ENCODE assay signal across 8 cellular contexts in the genomic region with DNA sequence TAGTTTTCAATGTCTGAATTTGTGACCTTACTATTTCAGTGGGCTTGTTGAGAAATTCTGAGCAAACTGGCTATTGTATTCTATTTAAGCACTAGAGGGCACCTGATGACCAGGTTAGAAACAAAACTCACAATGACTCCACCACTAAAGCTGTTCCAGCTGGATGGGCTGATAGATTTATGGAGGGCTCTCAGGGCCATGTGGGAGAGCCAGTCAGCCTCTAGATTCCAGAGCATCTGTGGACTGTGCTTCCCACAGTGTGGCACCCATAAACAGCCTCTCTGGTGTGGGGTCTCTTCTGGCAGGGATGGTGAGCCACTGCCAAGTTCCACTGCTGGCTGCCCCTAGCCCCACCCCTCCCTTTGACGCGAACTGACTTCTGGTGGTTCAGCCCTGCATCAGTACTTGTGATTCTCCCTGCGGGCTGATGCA. TPM values are rescaled to one million over a fixed set of nuclear protein-coding genes. Genes with fewer than 3 reads are reported as not detected.
A peak's percentile ranks its signal among the peaks of the same experiment; 100 is the strongest.
DNase-seq lines count a peak whose midpoint lies in the region; ATAC-seq and TF ChIP-seq lines count a peak whose summit lies in the region.
"Had no signal": no experiment of that assay in that cellular context is flagged by ENCODE, and none has a peak within 500 bp of the region (broad histone marks: within the 10 kb centered on the region; RNA-seq: fewer than 3 reads in every experiment).

No MANE protein-coding gene starts in this region.

- H3K18ac ChIP-seq in H9 (ENCODE audit: insufficient read length, low read depth, low read length) (no peak overlapping the region), neuronal stem cell (ENCODE audit: low read length) (peak overlapping the region; percentile 23)

- POLR2A ChIA-PET in activated CD4-positive, alpha-beta memory T cell treated with anti-CD3 and anti-CD28 coated beads for 36 hours (lab: Charles Lee), result no interaction called here

- H2BK12ac ChIP-seq in H9 (ENCODE audit: insufficient read length, low read depth, low read length) (no peak overlapping the region), neuronal stem cell (ENCODE audit: low read length) (no peak overlapping the region)

- CTCF ChIA-PET in activated CD4-positive, alpha-beta memory T cell treated with anti-CD3 and anti-CD28 coated beads for 36 hours (lab: Charles Lee), result interaction anchor here (0.6 to 0.7 kb wide), 2 partner anchors 302 to 492 kb away, joined by 3 read pairs; no protein-coding TSS in a partner anchor

- DNase-seq in H9, result peak; percentile 56
- peak; percentile 28 for DNase-seq in NCI-H2227 treated with DMSO at 0.1 percent for 48 hours (lab: John Stamatoyannopoulos, UW)
- peak; percentile 28 to 63 for DNase-seq in T47D (ENCODE audit: low read depth in 1 of 2, low spot score in 1 of 2)
- DNase-seq in neuronal stem cell (ENCODE audit: low spot score), result peak; percentile 29
- no peak for DNase-seq in activated CD4-positive, alpha-beta memory T cell treated with anti-CD3 and anti-CD28 coated beads for 36 hours
- DNase-seq in activated naive CD4-positive, alpha-beta T cell treated with Interleukin-2 at 50 U/mL for 16 hours, result no peak

- no peaks in the 10 kb centered on the region for H3K27me3 Mint-ChIP-seq in H9 (ENCODE audit: low read depth)
- H3K27me3 Mint-ChIP-seq in activated CD4-positive, alpha-beta memory T cell treated with anti-CD3 and anti-CD28 coated beads for 36 hours, result no peaks in the 10 kb centered on the region

- H3K27ac ChIP-seq in H9 (ENCODE audit: insufficient read length, low read depth, low read length), result no peak overlapping the region
- H3K27ac ChIP-seq in neuronal stem cell (replicated peaks; ENCODE audit: low read length), result no peak overlapping the region

- no peak overlapping the region for H3K4me3 Mint-ChIP-seq in H9
- no peak overlapping the region for H3K4me3 Mint-ChIP-seq in activated CD4-positive, alpha-beta memory T cell treated with anti-CD3 and anti-CD28 coated beads for 36 hours

- H3K27me3 ChIP-seq in H9 (ENCODE audit: insufficient read depth, low read length) (no peaks in the 10 kb centered on the region), neuronal stem cell (ENCODE audit: control insufficient read depth in 3 of 3, insufficient read depth in 3 of 3, low read depth in 1 of 3, low read length in 3 of 3) (no peaks in the 10 kb centered on the region)

- H3K9me3 ChIP-seq in H9 (ENCODE audit: control insufficient read depth, low read depth, low read length) (no peaks in the 10 kb centered on the region), neuronal stem cell (replicated peaks in 1 of 2; ENCODE audit: control insufficient read depth in 2 of 2, insufficient read depth in 1 of 2, low read depth in 1 of 2, low read length in 2 of 2) (peaks cover 0 to 4% of the 10 kb centered on the region in 2 donors)

- H3K4me3 ChIP-seq in neuronal stem cell (ENCODE audit: low read length in 2 of 2), result no peak overlapping the region

- no peak overlapping the region for H3K56ac ChIP-seq in H9 (ENCODE audit: insufficient read length, low read depth, low read length)

- H2BK120ac ChIP-seq in H9 (ENCODE audit: low read depth, low read length, poor library complexity, severe bottlenecking) (no peak overlapping the region), neuronal stem cell (ENCODE audit: low read depth, low read length) (peak overlapping the region; percentile 49)

- H4K91ac ChIP-seq in H9 (ENCODE audit: insufficient read length, low read depth, low read length) (no peak overlapping the region), neuronal stem cell (ENCODE audit: low read depth, low read length, poor library complexity) (no peak overlapping the region)

- H3K79me1 ChIP-seq in H9 (ENCODE audit: insufficient read depth, low read depth, low read length, poor library complexity, severe bottlenecking) (no peaks in the 10 kb centered on the region), neuronal stem cell (ENCODE audit: low read depth, low read length) (no peaks in the 10 kb centered on the region)

- no peak overlapping the region for H3T11ph ChIP-seq in H9 (ENCODE audit: low read length)

- H2BK15ac ChIP-seq in H9 (ENCODE audit: low read depth, low read length), result no peak overlapping the region
- H2BK15ac ChIP-seq in neuronal stem cell (ENCODE audit: low read length), result no peak overlapping the region

- H2BK5ac ChIP-seq in H9 (ENCODE audit: insufficient read length, low read length) (no peak overlapping the region), neuronal stem cell (ENCODE audit: low read length) (no peak overlapping the region)

- H3K36me3 ChIP-seq in neuronal stem cell (replicated peaks in 1 of 2; ENCODE audit: control insufficient read depth in 2 of 2, insufficient read depth in 2 of 2, low read length in 2 of 2), result no peaks in the 10 kb centered on the region

- H2AFZ ChIP-seq in H9 (ENCODE audit: low read length) (no peak overlapping the region), neuronal stem cell (ENCODE audit: low read length) (peak overlapping the region; percentile 53)

- no peaks in the 10 kb centered on the region for H3K23me2 ChIP-seq in H9 (ENCODE audit: insufficient read length, low read depth, low read length, poor library complexity, severe bottlenecking)

- in situ Hi-C loops in T47D (cut with HindIII; ENCODE audit: low pct_unique_long_range_greater_than_20kb, low sequenced_read_pairs), result no loop called here

- H3K14ac ChIP-seq in H9 (ENCODE audit: insufficient read depth, low read length) (no peak overlapping the region), neuronal stem cell (ENCODE audit: low read length) (no peak overlapping the region)

- H3K4me2 ChIP-seq in H9 (ENCODE audit: insufficient read depth, insufficient read length, low read length), result no peak overlapping the region
- no peak overlapping the region for H3K4me2 ChIP-seq in neuronal stem cell (ENCODE audit: insufficient read depth, low read length, poor library complexity, severe bottlenecking)

- H2AK5ac ChIP-seq in H9 (ENCODE audit: insufficient read length, low read length), result no peak overlapping the region
- H2AK5ac ChIP-seq in neuronal stem cell (ENCODE audit: low read depth, low read length), result no peak overlapping the region

- H3K23ac ChIP-seq in H9 (ENCODE audit: insufficient read length, low read depth, low read length) (no peak overlapping the region), neuronal stem cell (ENCODE audit: low read depth, low read length, poor library complexity) (no peak overlapping the region)

- intact Hi-C loops in activated CD4-positive, alpha-beta memory T cell treated with anti-CD3 and anti-CD28 coated beads for 36 hours (cut with micrococcal nuclease), result no loop called here

- TF ChIP-seq CTCF in H9 (conservative IDR thresholded peaks at IDR 0.05), result peak; percentile 67; the same call in 2 of the 3 replicates

- H4K5ac ChIP-seq in H9 (ENCODE audit: insufficient read length, low read depth, low read length), result no peak overlapping the region

- peaks cover 0 to 3% of the 10 kb centered on the region in 2 experiments; a peak in 2 of 4 replicates for H3K4me1 Mint-ChIP-seq in H9
- no peaks in the 10 kb centered on the region for H3K4me1 Mint-ChIP-seq in activated CD4-positive, alpha-beta memory T cell treated with anti-CD3 and anti-CD28 coated beads for 36 hours (ENCODE audit: low read depth)

- H3K9ac ChIP-seq in H9 (ENCODE audit: extremely low read depth, insufficient read length, low read length) (no peak overlapping the region), neuronal stem cell (ENCODE audit: low read depth, low read length, poor library complexity) (no peak overlapping the region)

- no peaks in the 10 kb centered on the region for H4K20me1 ChIP-seq in H9 (ENCODE audit: control insufficient read depth, insufficient read depth, insufficient read length)

- H3K79me2 ChIP-seq in H9 (ENCODE audit: insufficient read depth, low read length), result no peaks in the 10 kb centered on the region

- no peak overlapping the region for H3K4ac ChIP-seq in H9 (ENCODE audit: low read depth, low read length)
- no peak overlapping the region for H3K4ac ChIP-seq in neuronal stem cell (ENCODE audit: low read length)

- no peaks in the 10 kb centered on the region; a peak in 1 of 5 replicates for H3K9me3 Mint-ChIP-seq in H9
- H3K9me3 Mint-ChIP-seq in activated CD4-positive, alpha-beta memory T cell treated with anti-CD3 and anti-CD28 coated beads for 36 hours, result no peaks in the 10 kb centered on the region

- H3K27ac Mint-ChIP-seq in H9, result no peak overlapping the region; a peak in 1 of 7 replicates
- no peak overlapping the region for H3K27ac Mint-ChIP-seq in activated CD4-positive, alpha-beta memory T cell treated with anti-CD3 and anti-CD28 coated beads for 36 hours

- no CpG with 5 or more reads among the region's 3 CpGs for WGBS in H9 (ENCODE audit: extremely low coverage, insufficient read length, low lambda C conversion rate)
- no CpG with 5 or more reads among the region's 3 CpGs for WGBS in neuronal stem cell (ENCODE audit: extremely low coverage in 2 of 2, insufficient read length in 2 of 2, insufficient replicate concordance in 1 of 2), 2 donors

- no peak overlapping the region for H2BK20ac ChIP-seq in H9 (ENCODE audit: low read depth, low read length, poor library complexity, severe bottlenecking)

- no peaks in the 10 kb centered on the region for H3K4me1 ChIP-seq in H9 (ENCODE audit: insufficient read depth, low read length)
- H3K4me1 ChIP-seq in neuronal stem cell (ENCODE audit: control insufficient read depth in 2 of 2, insufficient read depth in 1 of 2, low read depth in 1 of 2, low read length in 2 of 2), result no peaks in the 10 kb centered on the region

- H4K8ac ChIP-seq in H9 (replicated peaks; ENCODE audit: insufficient read length, low read depth, low read length) (no peak overlapping the region), neuronal stem cell (ENCODE audit: low read depth, low read length) (no peak overlapping the region)

- H3K36me3 Mint-ChIP-seq in H9 (ENCODE audit: insufficient read depth in 1 of 3, low read depth in 3 of 3), result no peaks in the 10 kb centered on the region
- no peaks in the 10 kb centered on the region for H3K36me3 Mint-ChIP-seq in activated CD4-positive, alpha-beta memory T cell treated with anti-CD3 and anti-CD28 coated beads for 36 hours

- ATAC-seq in GM21717 (IDR thresholded peaks at IDR 0.05; ENCODE audit: unreplicated experiment), result no peak

RNA-seq across cellular contexts. Expression of gene C6orf58, which starts 29.2 kb away (rescaled TPM):
- not detected in 2 replicates for total RNA-seq in H9 (2021)
- not detected for polyA plus RNA-seq in neuronal stem cell (2013, experiment 1 of 2)
- polyA plus RNA-seq in neuronal stem cell (2013, experiment 2 of 2), result 0.14 TPM
- not detected for total RNA-seq in activated CD4-positive, alpha-beta memory T cell treated with anti-CD3 and anti-CD28 coated beads for 36 hours
- total RNA-seq: T-helper 1 cell treated with Interleukin-12 subunit alpha and Interleukin-12 subunit beta and Interleukin-4 antibody, amounts not matched to agents 30 ng/mL and 1 ng/mL, for 36 hours had no signal

Comparison
In these comparisons a context has a peak if more than half of its experiments do, and no peak if none do; other contexts are left out.
1. DNase-seq: peak in H9 (single experiment), NCI-H2227 treated with DMSO at 0.1 percent for 48 hours (single experiment), T47D (2 of 2) and neuronal stem cell (single experiment); none in activated CD4-positive, alpha-beta memory T cell treated with anti-CD3 and anti-CD28 coated beads for 36 hours (single experiment) and activated naive CD4-positive, alpha-beta T cell treated with Interleukin-2 at 50 U/mL for 16 hours (single experiment).